ENCODE assay signal across 13 cellular contexts in genomic region chr15:72178976-72179585, GRCh38. TPM values are rescaled to one million over a fixed set of nuclear protein-coding genes. Genes with fewer than 3 reads are reported as not detected.
"Had no signal": no experiment of that assay in that cellular context is flagged by ENCODE, and none has a peak within 500 bp of the region (broad histone marks: within the 10 kb centered on the region; RNA-seq: fewer than 3 reads in every experiment).

No MANE protein-coding gene starts in this region.

- H3K27ac ChIP-seq: ovary, transverse colon, vagina, WERI-Rb-1 had no signal

- H3K4me3 ChIP-seq: ovary, transverse colon, vagina had no signal

- H3K4me3 Mint-ChIP-seq: activated naive CD8-positive, alpha-beta T cell treated with anti-CD3 and anti-CD28 coated beads, Interleukin-2, amount 10 ng/mL, durations not matched to agents 7 days and 5 days had no signal

- H3K9me3 Mint-ChIP-seq: activated naive CD8-positive, alpha-beta T cell treated with anti-CD3 and anti-CD28 coated beads, Interleukin-2, amount 10 ng/mL, durations not matched to agents 7 days and 5 days had no signal

- H3K36me3 ChIP-seq: ovary, transverse colon, vagina, WERI-Rb-1 had no signal

- H3K27ac Mint-ChIP-seq: activated naive CD8-positive, alpha-beta T cell treated with anti-CD3 and anti-CD28 coated beads, Interleukin-2, amount 10 ng/mL, durations not matched to agents 7 days and 5 days had no signal

- H3K9me3 ChIP-seq: ovary, transverse colon, vagina had no signal

- H3K27me3 ChIP-seq: ovary, vagina had no signal

- H3K36me3 Mint-ChIP-seq: activated naive CD8-positive, alpha-beta T cell treated with anti-CD3 and anti-CD28 coated beads, Interleukin-2, amount 10 ng/mL, durations not matched to agents 7 days and 5 days had no signal

- DNase-seq: activated CD4-positive, alpha-beta T cell treated with anti-CD3 and anti-CD28 coated beads, Interleukin-2, amount 50 U/mL, for 4 hours; activated naive CD8-positive, alpha-beta T cell treated with anti-CD3 and anti-CD28 coated beads, Interleukin-2, amount 10 ng/mL, durations not matched to agents 7 days and 5 days; foreskin melanocyte; ovary; stimulated activated CD4-positive, alpha-beta T cell treated with anti-CD3 and anti-CD28 coated beads, Interleukin-12 subunit alpha, Interleukin-12 subunit beta, amount 100 ng/mL, for 4 hours; stimulated activated CD4-positive, alpha-beta T cell treated with anti-CD3 and anti-CD28 coated beads, Interleukin-1b, Interleukin-23, amount 100 ng/mL, for 48 hours; stimulated activated CD8-positive, alpha-beta memory T cell treated with anti-CD3 and anti-CD28 coated beads, Interleukin-4, amount 100 ng/mL, for 48 hours; transverse colon had no signal

RNA-seq across cellular contexts. Expression of gene GRAMD2A, which starts 18.5 kb away (rescaled TPM):
- total RNA-seq: activated naive CD8-positive, alpha-beta T cell treated with anti-CD3 and anti-CD28 coated beads, Interleukin-2, amount 10 ng/mL, durations not matched to agents 7 days and 5 days; lung microvascular endothelial cell; mononuclear cell; T-helper 2 cell treated with Interferon-gamma antibody and Interleukin-4, amounts not matched to agents 100 ng/mL and 5 ng/mL, for 36 hours had no signal
